In genomic region chr16:28184625-28185024, GRCh38 we compare ENCODE assay signal across 2 cellular contexts.
TF ChIP-seq lines count a peak whose summit lies in the region.

No MANE protein-coding gene starts in this region.

TF ChIP-seq in HepG2, 621 proteins besides CTCF, POLR2A, EP300 and RAD21 (continued from another document):
- TF ChIP-seq ZNF225 (CRISPR knock-in tag; IDR thresholded peaks at IDR 0.05) (no peak), ZNF652 (CRISPR knock-in tag; IDR thresholded peaks at IDR 0.05; ENCODE audit: borderline replicate concordance, low read depth) (no peak), SIN3A (IDR thresholded peaks at IDR 0.05; ENCODE audit: borderline replicate concordance, low read depth, low read length) (no peak), HNF4A (CRISPR knock-in tag; IDR thresholded peaks at IDR 0.05) (no peak), NR0B2 (CRISPR knock-in tag; IDR thresholded peaks at IDR 0.05) (no peak), CC2D1A (CRISPR knock-in tag; IDR thresholded peaks at IDR 0.05) (no peak), ZMAT3 (CRISPR knock-in tag; conservative IDR thresholded peaks at IDR 0.05) (no peak)

TF ChIP-seq in GM23338, 12 proteins besides CTCF, POLR2A, EP300 and RAD21:
- TF ChIP-seq NANOG (IDR thresholded peaks at IDR 0.05; ENCODE audit: borderline replicate concordance) (no peak), ZNF114 (CRISPR knock-in tag; IDR thresholded peaks at IDR 0.05) (no peak), STAT1 (IDR thresholded peaks at IDR 0.05; ENCODE audit: unreplicated experiment) (no peak), ZNF462 (CRISPR knock-in tag; IDR thresholded peaks at IDR 0.05) (no peak), ZNF331 (CRISPR knock-in tag; IDR thresholded peaks at IDR 0.05; ENCODE audit: low read depth) (no peak), EZH2 (IDR thresholded peaks at IDR 0.05; ENCODE audit: low read depth, unreplicated experiment) (no peak), ETS1 (IDR thresholded peaks at IDR 0.05) (no peak), REST (IDR thresholded peaks at IDR 0.05; ENCODE audit: unreplicated experiment) (no peak), POLR2AphosphoS5 (IDR thresholded peaks at IDR 0.05; ENCODE audit: low read depth) (no peak), JUNB (IDR thresholded peaks at IDR 0.05; ENCODE audit: unreplicated experiment) (no peak), CREB1 (CRISPR knock-in tag; IDR thresholded peaks at IDR 0.05; ENCODE audit: low read depth) (no peak), EZH2phosphoT487 (IDR thresholded peaks at IDR 0.05; ENCODE audit: unreplicated experiment) (no peak)
